8 cellular contexts compared by ENCODE assay signal in genomic region chr20:41316602-41317535, GRCh38. TPM values are rescaled to one million over a fixed set of nuclear protein-coding genes. Genes with fewer than 3 reads are reported as not detected.
A peak's percentile ranks its signal among the peaks of the same experiment; 100 is the strongest.
DNase-seq lines count a peak whose midpoint lies in the region; ATAC-seq, FAIRE-seq and TF ChIP-seq lines count a peak whose summit lies in the region.

No MANE protein-coding gene starts in this region.

- no peak for TF ChIP-seq POLR2A in tibial nerve (IDR thresholded peaks at IDR 0.05)

- no peaks in the 10 kb centered on the region for H3K9me3 ChIP-seq in pancreas
- H3K9me3 ChIP-seq in tibial nerve = no peaks in the 10 kb centered on the region

- DNase-seq in Calu3 = peak; percentile 65
- peak; percentile 91 for DNase-seq in HTR-8/SVneo (ENCODE audit: insufficient read length, low spot score)
- peak; percentile 80 for DNase-seq in SK-N-DZ (ENCODE audit: low spot score)
- DNase-seq in head of caudate nucleus = peak; percentile 67 to 95 (median 87)
- peak; percentile 67 to 91 (median 80) for DNase-seq in pancreas
- peak; percentile 76 to 85 for DNase-seq in tibial nerve (ENCODE audit: low spot score in 2 of 2)

- H3K27ac ChIP-seq in pancreas = peak overlapping the region; percentile 63 to 75 (median 70)
- H3K27ac ChIP-seq in tibial nerve = peak overlapping the region; percentile 76 to 95 (median 86)

- peaks cover 13% of the 10 kb centered on the region for H3K36me3 Mint-ChIP-seq in Calu3 (ENCODE audit: insufficient read depth, unreplicated experiment)
- no peaks in the 10 kb centered on the region for H3K36me3 Mint-ChIP-seq in activated naive CD4-positive, alpha-beta T cell treated with anti-CD3 and anti-CD28 coated beads, Interleukin-2, amount 50 U/mL, for 24 hours

- peak overlapping the region; percentile 79 to 94 (median 82) for H3K4me3 ChIP-seq in pancreas
- peak overlapping the region; percentile 83 to 90 (median 86) for H3K4me3 ChIP-seq in tibial nerve

- H3K27me3 ChIP-seq in pancreas = no peaks in the 10 kb centered on the region
- H3K27me3 ChIP-seq in tibial nerve = no peaks in the 10 kb centered on the region

- TF ChIP-seq CTCF in Calu3 (IDR thresholded peaks at IDR 0.05; ENCODE audit: unreplicated experiment) = no peak
- TF ChIP-seq CTCF in pancreas (IDR thresholded peaks at IDR 0.05) = no peak
- no peak for TF ChIP-seq CTCF in tibial nerve (IDR thresholded peaks at IDR 0.05)

- CTCF ChIA-PET in Calu3 (lab: Charles Lee) = interaction anchor here (0.7 to 3.1 kb wide), 5 partner anchors 10 to 179 kb away, joined by 3 to 22 read pairs (median 3); partner anchors contain the start of gene LPIN3

- TF ChIP-seq EP300 in tibial nerve (IDR thresholded peaks at IDR 0.05) = peak in 1 of 2 donors; percentile 52

- H3K9me3 Mint-ChIP-seq in Calu3 (ENCODE audit: low read depth, unreplicated experiment) = no peaks in the 10 kb centered on the region
- no peaks in the 10 kb centered on the region for H3K9me3 Mint-ChIP-seq in activated naive CD4-positive, alpha-beta T cell treated with anti-CD3 and anti-CD28 coated beads, Interleukin-2, amount 50 U/mL, for 24 hours

- peaks cover 36% of the 10 kb centered on the region for H3K4me1 Mint-ChIP-seq in Calu3 (ENCODE audit: low read depth, unreplicated experiment)
- peaks cover 23% of the 10 kb centered on the region for H3K4me1 Mint-ChIP-seq in activated naive CD4-positive, alpha-beta T cell treated with anti-CD3 and anti-CD28 coated beads, Interleukin-2, amount 50 U/mL, for 24 hours

- 2 to 3% methylated on average over 46 to 63 of the region's 63 CpGs for WGBS in pancreas, 2 donors
- WGBS in tibial nerve, 2 donors = 4 to 5% methylated on average over 48 of the region's 63 CpGs

- H3K4me1 ChIP-seq in pancreas (peaks cover 6 to 19% (median 12%) of the 10 kb centered on the region in 3 donors), tibial nerve (peaks cover 0 to 39% (median 8%) of the 10 kb centered on the region in 4 donors)

- BruUV-seq in Calu3 (replicated peaks; lab: Mats Ljungman, UMichigan) = no TSS peak

- peak overlapping the region; percentile 72 for H3K27ac Mint-ChIP-seq in Calu3 (ENCODE audit: unreplicated experiment)
- H3K27ac Mint-ChIP-seq in activated naive CD4-positive, alpha-beta T cell treated with anti-CD3 and anti-CD28 coated beads, Interleukin-2, amount 50 U/mL, for 24 hours = peak overlapping the region; percentile 63

- H3K4me3 Mint-ChIP-seq in Calu3 (ENCODE audit: low read depth, unreplicated experiment) = peak overlapping the region; percentile 95
- H3K4me3 Mint-ChIP-seq in activated naive CD4-positive, alpha-beta T cell treated with anti-CD3 and anti-CD28 coated beads, Interleukin-2, amount 50 U/mL, for 24 hours = peak overlapping the region; percentile 84

- ATAC-seq in GM21423 (IDR thresholded peaks at IDR 0.05; ENCODE audit: unreplicated experiment) (peak; percentile 49), pancreas (peak; percentile 25 to 65 (median 61))

- intact Hi-C loops in Calu3 (cut with micrococcal nuclease; ENCODE audit: unreplicated experiment) (no loop called here), head of caudate nucleus (cut with DNase I) (loop anchor here (5.0 kb wide), 1 partner anchor 70 kb away; no protein-coding TSS in a partner anchor), pancreas (cut with DNase I) (no loop called here)

- H3K36me3 ChIP-seq in pancreas = no peaks in the 10 kb centered on the region
- no peaks in the 10 kb centered on the region for H3K36me3 ChIP-seq in tibial nerve

- no peaks in the 10 kb centered on the region for H3K27me3 Mint-ChIP-seq in Calu3 (ENCODE audit: unreplicated experiment)
- H3K27me3 Mint-ChIP-seq in activated naive CD4-positive, alpha-beta T cell treated with anti-CD3 and anti-CD28 coated beads, Interleukin-2, amount 50 U/mL, for 24 hours = no peaks in the 10 kb centered on the region

- FAIRE-seq in HTR-8/SVneo (lab: Jason Lieb, UNC) (peak; percentile 89), pancreas (lab: Jason Lieb, UNC) (no peak)

RNA-seq across cellular contexts. Expression of gene ZHX3, which starts 0.7 kb away (rescaled TPM):
- 22.7 and 24.1 TPM in 2 replicates for total RNA-seq in Calu3 (2022)
- polyA plus RNA-seq in SK-N-DZ (2014; cell fraction: cytosol; rRNA removed) = 8.2 and 11.6 TPM in 2 replicates
- 7.9 and 10.0 TPM in 2 replicates for polyA plus RNA-seq in SK-N-DZ (2014; cell fraction: nucleus; rRNA removed)
- total RNA-seq in pancreas = 10 to 100 TPM; 10.9 to 17.3 (median 13.9) TPM
- polyA plus RNA-seq in pancreas = 1 to 10 TPM; 7.9 to 8.2 TPM
- total RNA-seq in tibial nerve = 10 to 100 TPM; 47.1 to 58.6 (median 50.7) TPM

RNA-seq across cellular contexts. Expression of gene LPIN3, which starts 23.8 kb away (rescaled TPM):
- total RNA-seq in Calu3 (2022) (22.6 and 23.5 TPM in 2 replicates), pancreas (10 to 100 TPM in 1 of 6 donors, 1 to 10 TPM in 5; 3.9 to 17.6 (median 7.5) TPM), tibial nerve (10 to 100 TPM; 24.5 to 64.8 (median 36.5) TPM)
- polyA plus RNA-seq in SK-N-DZ (2014; cell fraction: cytosol; rRNA removed) = 5.7 and 13.0 TPM in 2 replicates
- polyA plus RNA-seq in SK-N-DZ (2014; cell fraction: nucleus; rRNA removed) = 77.5 and 88.7 TPM in 2 replicates
- 10 to 100 TPM; 31.5 to 47.5 TPM for polyA plus RNA-seq in pancreas

RNA-seq across cellular contexts. Expression of gene EMILIN3, which starts 49.7 kb away (rescaled TPM):
- total RNA-seq in Calu3 (2022) (not detected in 2 replicates), pancreas (under 1 TPM in 3 of 6 donors, not detected in 3; 0.04 to 0.06 (median 0.06) TPM), tibial nerve (10 to 100 TPM in 3 of 4 donors, 1 to 10 TPM in 1; 1.8 to 84.6 (median 32.9) TPM)
- 22.8 and 24.6 TPM in 2 replicates for polyA plus RNA-seq in SK-N-DZ (2014; cell fraction: cytosol; rRNA removed)
- polyA plus RNA-seq in SK-N-DZ (2014; cell fraction: nucleus; rRNA removed) = 14.5 and 16.7 TPM in 2 replicates
- polyA plus RNA-seq in pancreas = under 1 TPM; 0.23 to 0.33 TPM

Comparison
In these comparisons a context has a peak if more than half of its experiments do, and no peak if none do; other contexts are left out.
1. Peak in every context shown above with its lines: DNase-seq, ATAC-seq, H3K4me3 ChIP-seq and H3K27ac ChIP-seq.